Comparison of ENCODE assay signal across 8 cellular contexts in the genomic region with DNA sequence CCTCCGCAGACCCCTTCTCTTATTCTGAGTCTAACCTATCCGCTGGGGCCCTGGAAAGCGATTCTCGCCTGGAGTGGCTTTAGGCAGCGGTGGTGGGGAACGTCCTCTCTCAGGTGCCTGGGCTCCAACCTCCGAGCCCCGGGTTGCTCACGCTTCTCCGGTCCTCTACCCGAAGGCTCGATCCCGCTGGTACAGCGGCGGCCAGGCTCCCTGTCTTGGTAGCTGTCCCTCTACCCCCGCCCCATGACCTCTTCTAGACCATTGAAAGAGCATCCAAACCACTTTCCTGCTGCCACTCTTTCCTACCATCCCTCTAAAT. TPM values are rescaled to one million over a fixed set of nuclear protein-coding genes. Genes with fewer than 3 reads are reported as not detected.
DNase-seq lines count a peak whose midpoint lies in the region; ATAC-seq, FAIRE-seq and TF ChIP-seq lines count a peak whose summit lies in the region.

No MANE protein-coding gene starts in this region.

- H3K27ac ChIP-seq in RWPE2 (ENCODE audit: poor library complexity, severe bottlenecking) (peak overlapping the region; percentile 46), endothelial cell of umbilical vein (ENCODE audit: insufficient read depth, low read depth, low read length) (peak overlapping the region; percentile 71)

- H3K4me1 ChIP-seq in RWPE2 (ENCODE audit: insufficient read depth, poor library complexity, severe bottlenecking) (no peaks in the 10 kb centered on the region), endothelial cell of umbilical vein (ENCODE audit: control insufficient read depth, extremely low read depth, insufficient read depth, low read length) (peaks cover 22% of the 10 kb centered on the region)

- H2AFZ ChIP-seq in endothelial cell of umbilical vein (ENCODE audit: low read depth, low read length): peak overlapping the region; percentile 60

- peak overlapping the region; percentile 51 for H3K4me2 ChIP-seq in endothelial cell of umbilical vein (ENCODE audit: insufficient read depth, low read length)

- H3K4me3 ChIP-seq in AG09309 (ENCODE audit: control insufficient read depth, low read depth, low read length): peak overlapping the region; percentile 55
- H3K4me3 ChIP-seq in RWPE2 (ENCODE audit: severe bottlenecking): peak overlapping the region; percentile 71
- H3K4me3 ChIP-seq in endothelial cell of umbilical vein (replicated peaks in 1 of 3; ENCODE audit: insufficient read depth in 1 of 3, low read depth in 1 of 3, low read length in 3 of 3): peak overlapping the region; percentile 44 to 55 (median 53)

- peaks cover 8% of the 10 kb centered on the region for H3K79me2 ChIP-seq in endothelial cell of umbilical vein (ENCODE audit: control insufficient read depth, insufficient read depth, low read length)

- no peaks in the 10 kb centered on the region for H3K9me3 Mint-ChIP-seq in naive B cell

- intact Hi-C loops in endothelial cell of umbilical vein (cut with micrococcal nuclease): loop anchor here (1.0 to 2.0 kb wide), 7 partner anchors 44 to 210 kb away; partner anchors contain the start of genes EMP1 and FAM234B

- H4K20me1 ChIP-seq in endothelial cell of umbilical vein (replicated peaks; ENCODE audit: control insufficient read depth, extremely low read depth, insufficient read depth, low read length): no peaks in the 10 kb centered on the region

- H3K9ac ChIP-seq in endothelial cell of umbilical vein (replicated peaks; ENCODE audit: extremely low read depth, insufficient read depth, low read length): peak overlapping the region; percentile 71

- no peak for TF ChIP-seq CTCF in AG09309 (IDR thresholded peaks at IDR 0.05; ENCODE audit: control insufficient read depth, insufficient read depth, low read depth, low read length, missing control alignments)
- no peak for TF ChIP-seq CTCF in RWPE2 (IDR thresholded peaks at IDR 0.05; ENCODE audit: poor library complexity, severe bottlenecking)
- no peak for TF ChIP-seq CTCF in endothelial cell of umbilical vein (IDR thresholded peaks at IDR 0.05; ENCODE audit: extremely low read depth in 1 of 2, insufficient read depth in 1 of 2, low read depth in 1 of 2, low read length in 2 of 2)

- peak; percentile 26 for ATAC-seq in GM18868 (IDR thresholded peaks at IDR 0.05; ENCODE audit: unreplicated experiment)
- peak; percentile 25 for ATAC-seq in HG03159 (IDR thresholded peaks at IDR 0.05; ENCODE audit: unreplicated experiment)
- ATAC-seq in RWPE2 (ENCODE audit: low read depth): peak; percentile 66
- peak; percentile 34 to 38 for ATAC-seq in naive B cell (ENCODE audit: low read depth in 2 of 2)

- POLR2A ChIA-PET in endothelial cell of umbilical vein (lab: Charles Lee): no interaction called here

- BruUV-seq in endothelial cell of umbilical vein (replicated peaks; lab: Mats Ljungman, UMichigan): TSS peak; percentile 76

- no peak for TF ChIP-seq POLR2A in endothelial cell of umbilical vein (IDR thresholded peaks at IDR 0.05; ENCODE audit: low read depth, low read length)

- H3K9me3 ChIP-seq in RWPE2 (ENCODE audit: severe bottlenecking): no peaks in the 10 kb centered on the region
- no peaks in the 10 kb centered on the region for H3K9me3 ChIP-seq in endothelial cell of umbilical vein (replicated peaks; ENCODE audit: control insufficient read depth, insufficient read depth, low read length)

- peaks cover 26 to 39% (median 27%) of the 10 kb centered on the region in 3 donors for H3K4me1 Mint-ChIP-seq in naive B cell

- H3K36me3 ChIP-seq in RWPE2 (ENCODE audit: low read depth): no peaks in the 10 kb centered on the region
- no peaks in the 10 kb centered on the region for H3K36me3 ChIP-seq in endothelial cell of umbilical vein (ENCODE audit: control insufficient read depth in 2 of 2, extremely low read depth in 1 of 2, insufficient read depth in 2 of 2, low read length in 2 of 2)

- no peaks in the 10 kb centered on the region for H3K27me3 ChIP-seq in RWPE2 (ENCODE audit: insufficient read depth, poor library complexity, severe bottlenecking)
- H3K27me3 ChIP-seq in endothelial cell of umbilical vein (ENCODE audit: control insufficient read depth in 2 of 2, insufficient read depth in 2 of 2, low read length in 2 of 2): no peaks in the 10 kb centered on the region

- CTCF ChIA-PET in endothelial cell of umbilical vein (lab: Charles Lee): interaction anchor here (0.9 to 1.8 kb wide), 4 partner anchors 15 to 211 kb away, joined by 3 to 13 read pairs (median 4); no protein-coding TSS in a partner anchor

- H3K27ac Mint-ChIP-seq in naive B cell: peak overlapping the region; percentile 78 to 98 (median 90)

- dilution Hi-C loops in endothelial cell of umbilical vein (cut with MboI; ENCODE audit: extremely low pct_ligation_motif_present, low sequenced_read_pairs): no loop called here

- peaks cover 0 to 7% (median 0%) of the 10 kb centered on the region in 3 donors for H3K27me3 Mint-ChIP-seq in naive B cell

- peak overlapping the region; percentile 89 to 99 (median 94) for H3K4me3 Mint-ChIP-seq in naive B cell

- H3K36me3 Mint-ChIP-seq in naive B cell: no peaks in the 10 kb centered on the region

- DNase-seq in AG09309 (ENCODE audit: low read depth) (no peak), RWPE2 (ENCODE audit: low spot score) (no peak), endothelial cell of umbilical vein (ENCODE audit: low read depth, low spot score) (no peak), naive B cell (no peak), dedifferentiated amniotic fluid mesenchymal stem cell (ENCODE audit: extremely low spot score) (no peak), cerebellar nuclear complex (lab: John Stamatoyannopoulos, UW) (no peak)

- H3K9me1 ChIP-seq in endothelial cell of umbilical vein (replicated peaks; ENCODE audit: control insufficient read depth, extremely low read depth, insufficient read depth, low read length): no peaks in the 10 kb centered on the region

- no peak for FAIRE-seq in endothelial cell of umbilical vein (lab: Jason Lieb, UNC)

TF ChIP-seq in endothelial cell of umbilical vein, 7 proteins besides CTCF, POLR2A, EP300 and RAD21:
- TF ChIP-seq EZH2 (IDR thresholded peaks at IDR 0.05; ENCODE audit: borderline replicate concordance, low read depth, low read length, severe bottlenecking) (no peak), GATA2 (IDR thresholded peaks at IDR 0.05; ENCODE audit: insufficient read depth, insufficient read length, low read depth, low read length) (no peak), FOS (IDR thresholded peaks at IDR 0.05; ENCODE audit: borderline replicate concordance, insufficient read depth, low read length) (no peak)

RNA-seq across cellular contexts. Expression of gene HEBP1, which starts 0.5 kb away (rescaled TPM):
- total RNA-seq in endothelial cell of umbilical vein: 44.8 and 59.5 TPM in 2 replicates
- polyA plus RNA-seq in endothelial cell of umbilical vein: 16.9 and 23.1 TPM in 2 replicates
- 33.7 and 38.1 TPM in 2 replicates for polyA plus RNA-seq in endothelial cell of umbilical vein (2011; cell fraction: cytosol; rRNA removed)
- 14.0 and 16.4 TPM in 2 replicates for polyA plus RNA-seq in endothelial cell of umbilical vein (2011; cell fraction: nucleus; rRNA removed)
- polyA plus RNA-seq in endothelial cell of umbilical vein (2012): 41.3 and 50.1 TPM in 2 replicates
- polyA minus RNA-seq in endothelial cell of umbilical vein: 17.8 and 24.4 TPM in 2 replicates
- 20.8 TPM for polyA minus RNA-seq in endothelial cell of umbilical vein (2011; cell fraction: cytosol; rRNA and poly(A)+ RNA removed)
- 5.0 and 5.2 TPM in 2 replicates for polyA minus RNA-seq in endothelial cell of umbilical vein (2011; cell fraction: nucleus; rRNA and poly(A)+ RNA removed)
- 10 to 100 TPM; 20.2 to 37.3 (median 23.4) TPM for polyA plus RNA-seq in naive B cell (ENCODE audit: low read depth in 6 of 6)

RNA-seq across cellular contexts. Expression of gene FAM234B, which starts 43.6 kb away (rescaled TPM):
- 9.4 and 13.2 TPM in 2 replicates for total RNA-seq in endothelial cell of umbilical vein
- polyA plus RNA-seq in endothelial cell of umbilical vein (4.9 TPM in 2 replicates), naive B cell (ENCODE audit: low read depth in 6 of 6) (1 to 10 TPM; 2.0 to 8.9 (median 6.2) TPM)
- polyA plus RNA-seq in endothelial cell of umbilical vein (2011; cell fraction: cytosol; rRNA removed): 4.7 and 5.1 TPM in 2 replicates
- 7.5 and 8.2 TPM in 2 replicates for polyA plus RNA-seq in endothelial cell of umbilical vein (2011; cell fraction: nucleus; rRNA removed)
- 7.4 and 7.6 TPM in 2 replicates for polyA plus RNA-seq in endothelial cell of umbilical vein (2012)
- 20.3 and 24.7 TPM in 2 replicates for polyA minus RNA-seq in endothelial cell of umbilical vein
- 4.6 TPM for polyA minus RNA-seq in endothelial cell of umbilical vein (2011; cell fraction: cytosol; rRNA and poly(A)+ RNA removed)
- polyA minus RNA-seq in endothelial cell of umbilical vein (2011; cell fraction: nucleus; rRNA and poly(A)+ RNA removed): 10.3 and 10.7 TPM in 2 replicates

RNA-seq across cellular contexts. Expression of gene GPRC5D, which starts 48.6 kb away (rescaled TPM):
- not detected in 2 replicates for total RNA-seq in endothelial cell of umbilical vein
- polyA plus RNA-seq in endothelial cell of umbilical vein (not detected in 2 replicates), naive B cell (ENCODE audit: low read depth in 6 of 6) (under 1 TPM in 1 of 6 donors, not detected in 5; 0.32 TPM)
- polyA plus RNA-seq in endothelial cell of umbilical vein (2011; cell fraction: cytosol; rRNA removed): not detected in 2 replicates
- polyA plus RNA-seq in endothelial cell of umbilical vein (2011; cell fraction: nucleus; rRNA removed): 0.41 TPM in 1 of 2 replicates, not detected in the other
- 0.56 and 0.74 TPM in 2 replicates for polyA plus RNA-seq in endothelial cell of umbilical vein (2012)
- polyA minus RNA-seq in endothelial cell of umbilical vein: not detected in 2 replicates
- polyA minus RNA-seq in endothelial cell of umbilical vein (2011; cell fraction: cytosol; rRNA and poly(A)+ RNA removed): not detected
- not detected in 2 replicates for polyA minus RNA-seq in endothelial cell of umbilical vein (2011; cell fraction: nucleus; rRNA and poly(A)+ RNA removed)
